20 cellular contexts compared by ENCODE assay signal in the genomic region with DNA sequence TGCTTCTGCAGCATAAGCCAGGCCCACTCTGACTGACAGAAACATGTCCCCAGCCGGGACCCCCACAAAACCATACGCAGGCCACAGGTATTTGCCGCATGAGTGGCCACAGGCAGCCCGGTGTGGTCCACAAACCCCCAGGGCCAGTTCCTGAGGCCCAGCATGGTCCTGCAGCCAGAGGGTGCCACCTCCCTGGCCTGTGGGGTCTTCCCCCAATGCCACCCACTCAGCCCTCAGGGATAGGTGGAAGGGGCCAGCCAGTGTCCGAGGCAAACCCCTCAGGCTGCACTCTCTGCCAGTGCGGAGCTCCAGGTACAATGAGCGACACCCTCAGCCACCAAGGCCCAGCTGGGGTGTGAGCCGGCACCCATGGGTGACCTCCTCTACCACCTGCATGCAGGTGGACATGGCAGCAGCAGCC. TPM values are rescaled to one million over a fixed set of nuclear protein-coding genes. Genes with fewer than 3 reads are reported as not detected.
DNase-seq lines count a peak whose midpoint lies in the region; ATAC-seq and TF ChIP-seq lines count a peak whose summit lies in the region.
"Had no signal": no experiment of that assay in that cellular context is flagged by ENCODE, and none has a peak within 500 bp of the region (broad histone marks: within the 10 kb centered on the region; RNA-seq: fewer than 3 reads in every experiment).

No MANE protein-coding gene starts in this region.

- H3K27ac Mint-ChIP-seq in chondrocyte (ENCODE audit: unreplicated experiment) (no peak overlapping the region), osteocyte (ENCODE audit: unreplicated experiment) (no peak overlapping the region)
- H3K27ac Mint-ChIP-seq: CD8-positive, alpha-beta T cell had no signal

- TF ChIP-seq CTCF in chondrocyte (IDR thresholded peaks at IDR 0.05) (no peak), osteocyte (IDR thresholded peaks at IDR 0.05) (no peak)

- DNase-seq in activated effector memory CD4-positive, alpha-beta T cell treated with anti-CD3 and anti-CD28 coated beads, Interleukin-2, amount 50 U/mL, for 16 hours = peak; percentile 53
- no peak for DNase-seq in activated effector memory CD4-positive, alpha-beta T cell treated with Interleukin-2 at 50 U/mL for 16 hours
- DNase-seq in chondrocyte (ENCODE audit: low spot score) = peak; percentile 86
- peak; percentile 80 for DNase-seq in osteocyte (ENCODE audit: extremely low spot score, unreplicated experiment)
- DNase-seq in NCI-H774 (lab: John Stamatoyannopoulos, UW) = no peak
- DNase-seq: Calu3; CD8-positive, alpha-beta T cell; DMS53; KG1; NCI-H1105 treated with DMSO at 0.1 percent for 48 hours; NCI-H1694 treated with DMSO at 0.1 percent for 48 hours; NCI-H2107; NCI-H510A; NCI-H748 treated with DMSO at 0.1 percent for 48 hours; PC-3; RPMI8226; SIG-M5 had no signal

- H3K4me3 Mint-ChIP-seq in chondrocyte (ENCODE audit: unreplicated experiment) (no peak overlapping the region), osteocyte (ENCODE audit: unreplicated experiment) (no peak overlapping the region)
- H3K4me3 Mint-ChIP-seq: CD8-positive, alpha-beta T cell had no signal

- no peak for ATAC-seq in HG03196 (IDR thresholded peaks at IDR 0.05; ENCODE audit: unreplicated experiment)
- ATAC-seq in GM18873 (IDR thresholded peaks at IDR 0.05; ENCODE audit: low FRiP score, unreplicated experiment) = no peak
- ATAC-seq: CD8-positive, alpha-beta T cell; PC-3 had no signal

- peaks cover 8% of the 10 kb centered on the region for H3K4me1 Mint-ChIP-seq in chondrocyte (ENCODE audit: low read depth)
- peaks cover 2% of the 10 kb centered on the region for H3K4me1 Mint-ChIP-seq in osteocyte (ENCODE audit: unreplicated experiment)

- peaks cover 6% of the 10 kb centered on the region for H3K9me3 Mint-ChIP-seq in chondrocyte (ENCODE audit: low read depth)
- peaks cover 9% of the 10 kb centered on the region for H3K9me3 Mint-ChIP-seq in osteocyte (ENCODE audit: unreplicated experiment)

- H3K36me3 Mint-ChIP-seq in chondrocyte (ENCODE audit: low read depth) (peaks cover 4% of the 10 kb centered on the region), osteocyte (ENCODE audit: unreplicated experiment) (no peaks in the 10 kb centered on the region)
- H3K36me3 Mint-ChIP-seq: CD8-positive, alpha-beta T cell had no signal

- H3K27me3 Mint-ChIP-seq in chondrocyte (ENCODE audit: low read depth) = no peaks in the 10 kb centered on the region
- no peaks in the 10 kb centered on the region for H3K27me3 Mint-ChIP-seq in osteocyte (ENCODE audit: unreplicated experiment)

RNA-seq across cellular contexts. Expression of gene UBE2G2, which starts 43.5 kb away (rescaled TPM):
- total RNA-seq in chondrocyte = 48.5 to 75.5 TPM (median 54.8 TPM) in 3 replicates
- 74.7 and 78.7 TPM in 2 replicates for total RNA-seq in osteocyte

RNA-seq across cellular contexts. Expression of gene TSPEAR, which starts 46.8 kb away (rescaled TPM):
- total RNA-seq in chondrocyte = 0.15 to 0.38 TPM in 2 of 3 replicates, not detected in the other
- total RNA-seq in osteocyte = not detected in 2 replicates
- total RNA-seq: Calu3; CD8-positive, alpha-beta T cell; HT-29 had no signal

RNA-seq across cellular contexts. Expression of gene SUMO3, which starts 59.7 kb away (rescaled TPM):
- total RNA-seq in chondrocyte (51.3 to 60.3 TPM (median 52.3 TPM) in 3 replicates), osteocyte (69.6 and 74.9 TPM in 2 replicates)

Comparison
In these comparisons a context has a peak if more than half of its experiments do, and no peak if none do; other contexts are left out.
1. DNase-seq: peak in activated effector memory CD4-positive, alpha-beta T cell treated with anti-CD3 and anti-CD28 coated beads, Interleukin-2, amount 50 U/mL, for 16 hours (single experiment), chondrocyte (single experiment) and osteocyte (single experiment); none in activated effector memory CD4-positive, alpha-beta T cell treated with Interleukin-2 at 50 U/mL for 16 hours (single experiment) and NCI-H774 (single experiment).